ENCODE assay signal across 14 cellular contexts in genomic region chr12:14954269-14954668, GRCh38. TPM values are rescaled to one million over a fixed set of nuclear protein-coding genes. Genes with fewer than 3 reads are reported as not detected.
DNase-seq lines count a peak whose midpoint lies in the region; ATAC-seq, FAIRE-seq and TF ChIP-seq lines count a peak whose summit lies in the region.
"Had no signal": no experiment of that assay in that cellular context is flagged by ENCODE, and none has a peak within 500 bp of the region (broad histone marks: within the 10 kb centered on the region; RNA-seq: fewer than 3 reads in every experiment).

No MANE protein-coding gene starts in this region.

- H3K27me3 ChIP-seq in mammary epithelial cell (ENCODE audit: insufficient read depth, low read length): no peaks in the 10 kb centered on the region
- H3K27me3 ChIP-seq in bronchial epithelial cell (ENCODE audit: control insufficient read depth, insufficient read depth, low read length): no peaks in the 10 kb centered on the region
- H3K27me3 ChIP-seq in tibial artery: no peaks in the 10 kb centered on the region

- H3K4me3 ChIP-seq in mammary epithelial cell (replicated peaks in 1 of 3; ENCODE audit: insufficient read depth in 1 of 3, low read depth in 2 of 3, low read length in 3 of 3) (no peak overlapping the region), bronchial epithelial cell (ENCODE audit: low read depth, low read length) (no peak overlapping the region), tibial artery (no peak overlapping the region)
- H3K4me3 ChIP-seq: K562 had no signal

- intact Hi-C loops in MCF 10A (cut with micrococcal nuclease): no loop called here
- intact Hi-C loops in mammary epithelial cell (cut with micrococcal nuclease): loop anchor here (5.0 kb wide), 1 partner anchor 182 kb away; a partner anchor contains a TSS
- intact Hi-C loops in tibial artery (cut with DNase I; ENCODE audit: low total_unique reads): loop anchor here (5.0 kb wide), 1 partner anchor 62 kb away; no protein-coding TSS in a partner anchor

- CTCF ChIA-PET in MCF 10A (lab: Yijun Ruan, JAX): interaction anchor here (0.6 kb wide), 1 partner anchor 673 kb away, joined by 3 read pairs; no protein-coding TSS in a partner anchor
- CTCF ChIA-PET in mammary epithelial cell (lab: Charles Lee; ENCODE audit: low non-redundant PET): no interaction called here

- no peaks in the 10 kb centered on the region for H4K20me1 ChIP-seq in mammary epithelial cell (ENCODE audit: insufficient read depth, low read length)

- no peak for ATAC-seq in HG03520 (IDR thresholded peaks at IDR 0.05; ENCODE audit: unreplicated experiment)
- ATAC-seq: esophagus mucosa, K562 had no signal

- H3K9me3 ChIP-seq in mammary epithelial cell (replicated peaks; ENCODE audit: insufficient read depth, low read length): no peaks in the 10 kb centered on the region
- H3K9me3 ChIP-seq in tibial artery: no peaks in the 10 kb centered on the region

- no peaks in the 10 kb centered on the region for H3K9me3 Mint-ChIP-seq in MCF 10A (ENCODE audit: unreplicated experiment)

- no peak overlapping the region for H3K9ac ChIP-seq in mammary epithelial cell (ENCODE audit: insufficient read depth, low read length)
- H3K9ac ChIP-seq: parathyroid adenoma had no signal

- H3K27me3 Mint-ChIP-seq in MCF 10A (ENCODE audit: insufficient read depth, unreplicated experiment): no peaks in the 10 kb centered on the region

- in situ Hi-C loops in mammary epithelial cell (cut with MboI; ENCODE audit: low sequenced_read_pairs in 2 of 2): no loop called here

- no peak overlapping the region for H2AFZ ChIP-seq in mammary epithelial cell (ENCODE audit: low read depth, low read length)
- H2AFZ ChIP-seq: parathyroid adenoma had no signal

- TF ChIP-seq CTCF in MCF 10A (IDR thresholded peaks at IDR 0.05; ENCODE audit: unreplicated experiment) (no peak), mammary epithelial cell (conservative IDR thresholded peaks at IDR 0.05 in 1 of 2, IDR thresholded peaks at IDR 0.05 in 1 of 2; ENCODE audit: extremely low read depth in 1 of 2, insufficient read depth in 1 of 2, low read depth in 1 of 2, low read length in 2 of 2) (no peak), bronchial epithelial cell (IDR thresholded peaks at IDR 0.05; ENCODE audit: insufficient read depth, low read length, severe bottlenecking) (no peak), tibial artery (IDR thresholded peaks at IDR 0.05) (no peak)

- H3K27ac ChIP-seq in mammary epithelial cell (ENCODE audit: insufficient read depth, low read depth, low read length) (no peak overlapping the region), tibial artery (peak overlapping the region; percentile 31 to 84)

- POLR2A ChIA-PET in MCF 10A (lab: Yijun Ruan, JAX): interaction anchor here (0.6 to 0.7 kb wide), 3 partner anchors 38 to 129 kb away, joined by 3 to 4 read pairs (median 3); no protein-coding TSS in a partner anchor

- dilution Hi-C loops in mammary epithelial cell (cut with HindIII; ENCODE audit: low sequenced_read_pairs): no loop called here

- no peaks in the 10 kb centered on the region for H3K36me3 Mint-ChIP-seq in MCF 10A (ENCODE audit: insufficient read depth, unreplicated experiment)

- H3K79me2 ChIP-seq in mammary epithelial cell (ENCODE audit: insufficient read depth, low read length): peaks cover 73% of the 10 kb centered on the region
- H3K79me2 ChIP-seq: parathyroid adenoma had no signal

- H3K36me3 ChIP-seq in mammary epithelial cell (ENCODE audit: insufficient read depth, low read length): peaks cover 5% of the 10 kb centered on the region
- no peaks in the 10 kb centered on the region for H3K36me3 ChIP-seq in bronchial epithelial cell (ENCODE audit: control insufficient read depth, insufficient read depth, low read length)
- no peaks in the 10 kb centered on the region for H3K36me3 ChIP-seq in tibial artery

- DNase-seq in MCF 10A (ENCODE audit: unreplicated experiment) (no peak), mammary epithelial cell (no peak), NCI-H510A treated with DMSO at 0.1 percent for 48 hours (lab: John Stamatoyannopoulos, UW) (peak; percentile 75), bronchial epithelial cell (ENCODE audit: low read depth) (no peak), tibial artery (no peak), 8988T (no peak), SW480 (ENCODE audit: low spot score) (no peak)
- DNase-seq: kidney, NCI-H774 had no signal

- peaks cover 39% of the 10 kb centered on the region for H3K4me1 Mint-ChIP-seq in MCF 10A (ENCODE audit: insufficient read depth, unreplicated experiment)

- H3K4me2 ChIP-seq in mammary epithelial cell (ENCODE audit: insufficient read depth, low read depth, low read length): no peak overlapping the region

- H3K4me3 Mint-ChIP-seq in MCF 10A (ENCODE audit: unreplicated experiment): no peak overlapping the region

- BruUV-seq in MCF 10A (replicated peaks; lab: Mats Ljungman, UMichigan): no TSS peak
- no TSS peak for BruUV-seq in mammary epithelial cell (replicated peaks; lab: Mats Ljungman, UMichigan)

- peak; percentile 55 for FAIRE-seq in bronchial epithelial cell (lab: Jason Lieb, UNC)
- FAIRE-seq: K562, kidney had no signal

- 81% methylated on average over 4 of the region's 4 CpGs for WGBS in mammary epithelial cell (ENCODE audit: low coverage, missing lambda C conversion rate)

- H3K27ac Mint-ChIP-seq in MCF 10A (ENCODE audit: low read depth, unreplicated experiment): peak overlapping the region; percentile 77

- peaks cover 33% of the 10 kb centered on the region for H3K4me1 ChIP-seq in mammary epithelial cell (ENCODE audit: insufficient read depth, low read length)
- H3K4me1 ChIP-seq in tibial artery: peaks cover 0 to 60% (median 25%) of the 10 kb centered on the region in 4 donors

RNA-seq across cellular contexts. Expression of gene ARHGDIB, which starts 7.1 kb away (rescaled TPM):
- total RNA-seq in MCF 10A (2022) (2.3 and 7.7 TPM in 2 replicates), mammary epithelial cell (10 to 100 TPM in 1 of 2 donors, 1 to 10 TPM in 1; 5.0 to 24.0 TPM), bronchial epithelial cell (0.53 and 1.2 TPM in 2 replicates)
- polyA plus RNA-seq in mammary epithelial cell: 231 TPM
- 214 TPM for polyA minus RNA-seq in mammary epithelial cell

RNA-seq across cellular contexts. Expression of gene ERP27, which starts 15.9 kb away (rescaled TPM):
- total RNA-seq in MCF 10A (2022) (not detected in 2 replicates), mammary epithelial cell (not detected), bronchial epithelial cell (not detected in 2 replicates)
- polyA plus RNA-seq in mammary epithelial cell: 0.12 TPM
- not detected for polyA minus RNA-seq in mammary epithelial cell
- polyA plus RNA-seq: K562 had no signal

RNA-seq across cellular contexts. Expression of gene PDE6H, which starts 18.6 kb away (rescaled TPM):
- total RNA-seq in MCF 10A (2022) (not detected in 2 replicates), mammary epithelial cell (not detected), bronchial epithelial cell (not detected in 2 replicates)
- polyA plus RNA-seq in mammary epithelial cell: not detected
- not detected for polyA minus RNA-seq in mammary epithelial cell
- total RNA-seq: esophagus mucosa, K562, kidney had no signal
- polyA plus RNA-seq: BJ had no signal
